ENCODE assay signal across 23 cellular contexts in the genomic region with DNA sequence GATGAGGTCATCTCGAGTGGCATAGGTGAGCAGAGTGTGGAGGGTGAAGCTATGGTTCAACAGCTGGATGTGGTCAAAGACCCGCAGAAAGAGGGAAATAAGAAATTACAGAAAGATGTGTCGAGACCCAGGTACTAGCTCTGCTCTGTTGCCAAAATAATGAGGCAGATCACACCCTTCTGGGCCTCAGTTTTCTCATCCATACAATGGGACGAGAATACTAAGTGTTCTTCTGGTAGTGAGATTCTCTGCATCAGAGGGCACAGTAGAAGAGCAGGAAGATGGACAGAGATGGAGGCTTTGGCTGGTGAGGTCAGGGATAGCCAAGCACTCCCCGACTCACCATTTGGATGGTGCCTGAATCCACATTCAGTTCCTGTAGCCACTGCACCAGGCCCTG. TPM values are rescaled to one million over a fixed set of nuclear protein-coding genes. Genes with fewer than 3 reads are reported as not detected.
DNase-seq lines count a peak whose midpoint lies in the region; ATAC-seq lines count a peak whose summit lies in the region.
"Had no signal": no experiment of that assay in that cellular context is flagged by ENCODE, and none has a peak within 500 bp of the region (broad histone marks: within the 10 kb centered on the region; RNA-seq: fewer than 3 reads in every experiment).

No MANE protein-coding gene starts in this region.

- peak overlapping the region; percentile 26 for H3K27ac Mint-ChIP-seq in activated CD4-positive, alpha-beta T cell treated with anti-CD3 and anti-CD28 coated beads, Interleukin-2, amount 10 ng/mL, durations not matched to agents 7 days and 5 days
- H3K27ac Mint-ChIP-seq in activated CD8-positive, alpha-beta T cell treated with anti-CD3 and anti-CD28 coated beads, Interleukin-2, amount 10 ng/mL, durations not matched to agents 7 days and 5 days = peak overlapping the region; percentile 97
- peak overlapping the region in 9 of 10 donors; percentile 25 to 95 (median 80) for H3K27ac Mint-ChIP-seq in naive thymus-derived CD8-positive, alpha-beta T cell
- H3K27ac Mint-ChIP-seq in stimulated activated naive CD8-positive, alpha-beta T cell treated with anti-CD3 and anti-CD28 coated beads, Interleukin-15, amount 100 ng/mL, for 72 hours = peak overlapping the region in 1 of 2 donors; percentile 81
- H3K27ac Mint-ChIP-seq: activated T-helper 1 cell treated with anti-CD3 and anti-CD28 coated beads, Interleukin-12 subunit alpha, Interleukin-12 subunit beta, Interleukin-2, Interleukin-4 antibody, amounts not matched to agents 30 ng/mL and 10 ng/mL and 1 ng/mL, durations not matched to agents 14 hours and 24 hours and 36 hours; nephron progenitor cell had no signal

- no peak for ATAC-seq in activated CD8-positive, alpha-beta T cell treated with anti-CD3 and anti-CD28 coated beads, Interleukin-2, amount 10 ng/mL, durations not matched to agents 7 days and 5 days
- ATAC-seq in naive thymus-derived CD8-positive, alpha-beta T cell = no peak
- ATAC-seq in stimulated activated naive CD8-positive, alpha-beta T cell treated with anti-CD3 and anti-CD28 coated beads, Interleukin-15, amount 100 ng/mL, for 72 hours = no peak
- ATAC-seq: heart left ventricle, Panc1, sciatic nerve had no signal

- peaks cover 37% of the 10 kb centered on the region for H3K4me1 Mint-ChIP-seq in activated CD4-positive, alpha-beta T cell treated with anti-CD3 and anti-CD28 coated beads, Interleukin-2, amount 10 ng/mL, durations not matched to agents 7 days and 5 days
- H3K4me1 Mint-ChIP-seq in activated CD8-positive, alpha-beta T cell treated with anti-CD3 and anti-CD28 coated beads, Interleukin-2, amount 10 ng/mL, durations not matched to agents 7 days and 5 days (ENCODE audit: low read depth) = peaks cover 46% of the 10 kb centered on the region
- H3K4me1 Mint-ChIP-seq in naive thymus-derived CD8-positive, alpha-beta T cell = peaks cover 16 to 51% (median 45%) of the 10 kb centered on the region in 4 donors
- peaks cover 52% of the 10 kb centered on the region for H3K4me1 Mint-ChIP-seq in stimulated activated naive CD8-positive, alpha-beta T cell treated with anti-CD3 and anti-CD28 coated beads, Interleukin-15, amount 100 ng/mL, for 72 hours

- H3K4me3 Mint-ChIP-seq in activated CD4-positive, alpha-beta T cell treated with anti-CD3 and anti-CD28 coated beads, Interleukin-2, amount 10 ng/mL, durations not matched to agents 7 days and 5 days = no peak overlapping the region
- peak overlapping the region; percentile 78 for H3K4me3 Mint-ChIP-seq in activated CD8-positive, alpha-beta T cell treated with anti-CD3 and anti-CD28 coated beads, Interleukin-2, amount 10 ng/mL, durations not matched to agents 7 days and 5 days
- H3K4me3 Mint-ChIP-seq in naive thymus-derived CD8-positive, alpha-beta T cell = peak overlapping the region in 7 of 10 donors; percentile 26 to 84 (median 49)
- peak overlapping the region in 1 of 2 donors; percentile 32 for H3K4me3 Mint-ChIP-seq in stimulated activated naive CD8-positive, alpha-beta T cell treated with anti-CD3 and anti-CD28 coated beads, Interleukin-15, amount 100 ng/mL, for 72 hours
- H3K4me3 Mint-ChIP-seq: nephron progenitor cell; T-helper 1 cell treated with Interleukin-12 subunit alpha and Interleukin-12 subunit beta and Interleukin-4 antibody, amounts not matched to agents 30 μg/mL and 1 μg/mL, for 36 hours had no signal

- peaks cover 3% of the 10 kb centered on the region for H3K36me3 Mint-ChIP-seq in activated CD4-positive, alpha-beta T cell treated with anti-CD3 and anti-CD28 coated beads, Interleukin-2, amount 10 ng/mL, durations not matched to agents 7 days and 5 days (ENCODE audit: low read depth)
- H3K36me3 Mint-ChIP-seq in activated CD8-positive, alpha-beta T cell treated with anti-CD3 and anti-CD28 coated beads, Interleukin-2, amount 10 ng/mL, durations not matched to agents 7 days and 5 days (ENCODE audit: low read depth) = peaks cover 2% of the 10 kb centered on the region
- peaks cover 0 to 10% (median 0%) of the 10 kb centered on the region in 3 donors for H3K36me3 Mint-ChIP-seq in naive thymus-derived CD8-positive, alpha-beta T cell

- no peak for DNase-seq in activated CD4-positive, alpha-beta T cell treated with anti-CD3 and anti-CD28 coated beads, Interleukin-2, amount 10 ng/mL, durations not matched to agents 7 days and 5 days
- DNase-seq in activated CD4-positive, alpha-beta T cell treated with anti-CD3 and anti-CD28 coated beads for 1 hour = no peak
- no peak for DNase-seq in activated CD8-positive, alpha-beta T cell treated with anti-CD3 and anti-CD28 coated beads, Interleukin-2, amount 10 ng/mL, durations not matched to agents 7 days and 5 days
- no peak for DNase-seq in naive thymus-derived CD8-positive, alpha-beta T cell
- no peak for DNase-seq in amygdala (lab: John Stamatoyannopoulos, UW)
- no peak for DNase-seq in stimulated activated naive CD8-positive, alpha-beta T cell treated with anti-CD3 and anti-CD28 coated beads, Interleukin-15, amount 100 ng/mL, for 72 hours
- DNase-seq: adrenal gland, dermis blood vessel endothelial cell, HCEC 1CT, Kasumi-1, NCI-H2029, NCI-H226, NCI-H82, nephron progenitor cell, SJCRH30, testis had no signal

- CTCF ChIA-PET in activated CD4-positive, alpha-beta T cell treated with anti-CD3 and anti-CD28 coated beads, Interleukin-2, amount 10 ng/mL, durations not matched to agents 7 days and 5 days (lab: Charles Lee) = interaction anchor here (1.0 to 4.9 kb wide), 6 partner anchors 11 to 213 kb away, joined by 3 to 68 read pairs (median 28); partner anchors contain the start of genes MAP3K6 and SYTL1
- CTCF ChIA-PET in activated CD8-positive, alpha-beta T cell treated with anti-CD3 and anti-CD28 coated beads, Interleukin-2, amount 10 ng/mL, durations not matched to agents 7 days and 5 days (lab: Charles Lee) = interaction anchor here (0.7 to 6.7 kb wide), 15 partner anchors 10 to 307 kb away, joined by 3 to 99 read pairs (median 23); partner anchors contain the start of genes CD164L2, MAP3K6 and SYTL1

- H3K9me3 Mint-ChIP-seq in activated CD4-positive, alpha-beta T cell treated with anti-CD3 and anti-CD28 coated beads, Interleukin-2, amount 10 ng/mL, durations not matched to agents 7 days and 5 days = no peaks in the 10 kb centered on the region
- no peaks in the 10 kb centered on the region for H3K9me3 Mint-ChIP-seq in activated CD8-positive, alpha-beta T cell treated with anti-CD3 and anti-CD28 coated beads, Interleukin-2, amount 10 ng/mL, durations not matched to agents 7 days and 5 days (ENCODE audit: insufficient read depth)
- H3K9me3 Mint-ChIP-seq in naive thymus-derived CD8-positive, alpha-beta T cell = no peaks in the 10 kb centered on the region
- no peaks in the 10 kb centered on the region for H3K9me3 Mint-ChIP-seq in stimulated activated naive CD8-positive, alpha-beta T cell treated with anti-CD3 and anti-CD28 coated beads, Interleukin-15, amount 100 ng/mL, for 72 hours
- H3K9me3 Mint-ChIP-seq: activated T-helper 1 cell treated with anti-CD3 and anti-CD28 coated beads, Interleukin-12 subunit alpha, Interleukin-12 subunit beta, Interleukin-2, Interleukin-4 antibody, amounts not matched to agents 30 ng/mL and 10 ng/mL and 1 ng/mL, durations not matched to agents 14 hours and 24 hours and 36 hours; nephron progenitor cell; T-helper 1 cell treated with Interleukin-12 subunit alpha and Interleukin-12 subunit beta and Interleukin-4 antibody, amounts not matched to agents 30 μg/mL and 1 μg/mL, for 36 hours had no signal

- POLR2A ChIA-PET in activated CD4-positive, alpha-beta T cell treated with anti-CD3 and anti-CD28 coated beads, Interleukin-2, amount 10 ng/mL, durations not matched to agents 7 days and 5 days (lab: Charles Lee) = no interaction called here
- POLR2A ChIA-PET in activated CD8-positive, alpha-beta T cell treated with anti-CD3 and anti-CD28 coated beads, Interleukin-2, amount 10 ng/mL, durations not matched to agents 7 days and 5 days (lab: Charles Lee) = interaction anchor here (0.6 to 4.9 kb wide), 2 partner anchors 10 to 13 kb away, joined by 3 to 56 read pairs; partner anchors contain the start of gene SYTL1
- POLR2A ChIA-PET in naive thymus-derived CD8-positive, alpha-beta T cell (lab: Charles Lee) = interaction anchor here (1.0 to 9.7 kb wide), 5 partner anchors 10 to 243 kb away, joined by 3 to 142 read pairs (median 4); partner anchors contain the start of genes MAP3K6 and SYTL1

- H3K27me3 Mint-ChIP-seq in activated CD4-positive, alpha-beta T cell treated with anti-CD3 and anti-CD28 coated beads, Interleukin-2, amount 10 ng/mL, durations not matched to agents 7 days and 5 days = peaks cover 3% of the 10 kb centered on the region
- H3K27me3 Mint-ChIP-seq in activated CD8-positive, alpha-beta T cell treated with anti-CD3 and anti-CD28 coated beads, Interleukin-2, amount 10 ng/mL, durations not matched to agents 7 days and 5 days (ENCODE audit: low read depth) = peaks cover 9% of the 10 kb centered on the region
- H3K27me3 Mint-ChIP-seq in naive thymus-derived CD8-positive, alpha-beta T cell = no peaks in the 10 kb centered on the region
- H3K27me3 Mint-ChIP-seq in stimulated activated naive CD8-positive, alpha-beta T cell treated with anti-CD3 and anti-CD28 coated beads, Interleukin-15, amount 100 ng/mL, for 72 hours = peaks cover 8% of the 10 kb centered on the region

RNA-seq across cellular contexts. Expression of gene MAP3K6, which starts 11.1 kb away (rescaled TPM):
- 1 to 10 TPM; 6.4 to 7.6 TPM for total RNA-seq in activated CD4-positive, alpha-beta T cell treated with anti-CD3 and anti-CD28 coated beads, Interleukin-2, amount 10 ng/mL, durations not matched to agents 7 days and 5 days
- total RNA-seq in activated CD8-positive, alpha-beta T cell treated with anti-CD3 and anti-CD28 coated beads, Interleukin-2, amount 10 ng/mL, durations not matched to agents 7 days and 5 days = 10 to 100 TPM in 1 of 2 experiments, 1 to 10 TPM in 1; 7.8 to 12.3 TPM
- total RNA-seq in naive thymus-derived CD8-positive, alpha-beta T cell = 10 to 100 TPM; 10.1 to 11.6 TPM
- 1 to 10 TPM; 1.7 to 6.0 (median 3.0) TPM for polyA plus RNA-seq in naive thymus-derived CD8-positive, alpha-beta T cell

RNA-seq across cellular contexts. Expression of gene SYTL1, which starts 13.9 kb away (rescaled TPM):
- total RNA-seq in activated CD4-positive, alpha-beta T cell treated with anti-CD3 and anti-CD28 coated beads, Interleukin-2, amount 10 ng/mL, durations not matched to agents 7 days and 5 days = 100 to 1,000 TPM in 1 of 2 experiments, 10 to 100 TPM in 1; 83.5 to 106 TPM
- total RNA-seq in activated CD8-positive, alpha-beta T cell treated with anti-CD3 and anti-CD28 coated beads, Interleukin-2, amount 10 ng/mL, durations not matched to agents 7 days and 5 days = 10 to 100 TPM; 81.0 to 83.1 TPM
- 100 to 1,000 TPM; 125 to 135 TPM for total RNA-seq in naive thymus-derived CD8-positive, alpha-beta T cell
- 10 to 100 TPM; 74.4 to 92.3 (median 91.9) TPM for polyA plus RNA-seq in naive thymus-derived CD8-positive, alpha-beta T cell
- total RNA-seq: dermis blood vessel endothelial cell had no signal

RNA-seq across cellular contexts. Expression of gene FCN3, which starts 18.9 kb away (rescaled TPM):
- not detected for total RNA-seq in activated CD4-positive, alpha-beta T cell treated with anti-CD3 and anti-CD28 coated beads, Interleukin-2, amount 10 ng/mL, durations not matched to agents 7 days and 5 days
- total RNA-seq in activated CD8-positive, alpha-beta T cell treated with anti-CD3 and anti-CD28 coated beads, Interleukin-2, amount 10 ng/mL, durations not matched to agents 7 days and 5 days = not detected
- total RNA-seq in naive thymus-derived CD8-positive, alpha-beta T cell = not detected
- polyA plus RNA-seq in naive thymus-derived CD8-positive, alpha-beta T cell = not detected
- total RNA-seq: A172; activated T-helper 1 cell treated with anti-CD3 and anti-CD28 coated beads, Interleukin-12 subunit alpha, Interleukin-12 subunit beta, Interleukin-2, Interleukin-4 antibody, amounts not matched to agents 30 ng/mL and 10 ng/mL and 1 ng/mL, durations not matched to agents 14 hours and 24 hours and 36 hours; dermis blood vessel endothelial cell; SJCRH30 had no signal

RNA-seq across cellular contexts. Expression of gene CD164L2, which starts 27.4 kb away (rescaled TPM):
- total RNA-seq in activated CD4-positive, alpha-beta T cell treated with anti-CD3 and anti-CD28 coated beads, Interleukin-2, amount 10 ng/mL, durations not matched to agents 7 days and 5 days = not detected
- not detected for total RNA-seq in activated CD8-positive, alpha-beta T cell treated with anti-CD3 and anti-CD28 coated beads, Interleukin-2, amount 10 ng/mL, durations not matched to agents 7 days and 5 days
- not detected for total RNA-seq in naive thymus-derived CD8-positive, alpha-beta T cell
- under 1 TPM in 1 of 3 donors, not detected in 2; 0.17 TPM for polyA plus RNA-seq in naive thymus-derived CD8-positive, alpha-beta T cell
- total RNA-seq: A172; activated T-helper 1 cell treated with anti-CD3 and anti-CD28 coated beads, Interleukin-12 subunit alpha, Interleukin-12 subunit beta, Interleukin-2, Interleukin-4 antibody, amounts not matched to agents 30 ng/mL and 10 ng/mL and 1 ng/mL, durations not matched to agents 14 hours and 24 hours and 36 hours; dermis blood vessel endothelial cell; heart left ventricle; mesenteric fat pad; sciatic nerve; SJCRH30 had no signal
- polyA plus RNA-seq: heart left ventricle had no signal

RNA-seq across cellular contexts. Expression of gene TMEM222, which starts 33.7 kb away (rescaled TPM):
- 10 to 100 TPM; 38.4 to 40.2 TPM for total RNA-seq in activated CD4-positive, alpha-beta T cell treated with anti-CD3 and anti-CD28 coated beads, Interleukin-2, amount 10 ng/mL, durations not matched to agents 7 days and 5 days
- total RNA-seq in activated CD8-positive, alpha-beta T cell treated with anti-CD3 and anti-CD28 coated beads, Interleukin-2, amount 10 ng/mL, durations not matched to agents 7 days and 5 days = 10 to 100 TPM; 35.2 to 38.5 TPM
- 10 to 100 TPM; 42.5 to 44.0 TPM for total RNA-seq in naive thymus-derived CD8-positive, alpha-beta T cell
- 10 to 100 TPM; 54.1 to 57.1 (median 56.9) TPM for polyA plus RNA-seq in naive thymus-derived CD8-positive, alpha-beta T cell
